In the genomic region with DNA sequence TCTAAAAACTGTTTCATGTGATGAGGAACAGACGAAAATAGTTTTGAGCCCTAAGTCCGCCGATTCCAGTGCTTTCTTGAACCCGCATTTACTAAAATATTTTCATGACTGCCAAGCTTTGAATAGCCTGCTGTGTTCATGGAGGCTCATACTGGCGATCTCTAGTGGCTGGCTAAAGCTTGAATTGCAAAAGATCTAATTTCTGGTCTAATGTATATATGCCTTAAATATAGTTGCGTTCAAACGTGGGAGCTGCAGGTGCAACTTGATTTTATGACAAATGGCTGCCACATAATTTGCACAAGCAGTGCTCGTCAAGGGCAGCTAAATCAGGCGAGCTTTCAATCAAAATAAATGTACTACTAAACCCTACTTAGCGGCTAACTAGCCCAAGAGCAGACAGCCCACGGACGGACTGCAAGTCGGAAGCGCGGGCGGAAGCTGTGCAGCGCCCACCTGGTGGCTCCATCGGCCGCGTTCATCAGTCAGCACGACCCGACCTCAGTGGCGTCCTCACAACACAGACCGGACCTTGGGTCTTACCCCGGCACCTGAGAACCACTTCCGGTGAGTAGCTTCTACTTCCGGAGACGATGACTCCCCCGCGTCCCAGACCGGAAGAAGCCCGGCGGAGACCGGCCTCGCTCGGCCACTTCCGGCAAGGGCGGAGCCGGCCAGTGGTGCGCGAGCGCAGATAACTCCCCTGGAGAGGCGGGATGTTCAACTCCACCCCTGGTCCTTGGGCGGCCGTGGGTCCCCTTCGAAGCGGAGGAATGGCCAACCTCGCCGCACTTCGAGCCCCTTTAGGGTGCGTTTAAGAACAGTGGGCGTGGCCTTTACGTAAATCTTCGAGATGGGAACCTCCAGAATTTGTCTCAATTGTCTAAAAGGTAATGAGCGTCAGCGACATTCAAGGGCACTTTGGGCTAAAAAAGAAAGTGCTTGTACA, we compare ENCODE assay signal across 8 cellular contexts. TPM values are rescaled to one million over a fixed set of nuclear protein-coding genes. Genes with fewer than 3 reads are reported as not detected.
DNase-seq lines count a peak whose midpoint lies in the region; ATAC-seq and TF ChIP-seq lines count a peak whose summit lies in the region.

No MANE protein-coding gene starts in this region.

- peak overlapping the region; percentile 93 for H3K27ac Mint-ChIP-seq in CD8-positive, alpha-beta T cell
- peak overlapping the region; percentile 97 for H3K27ac Mint-ChIP-seq in activated CD8-positive, alpha-beta T cell treated with anti-CD3 and anti-CD28 coated beads, Interleukin-2, amount 10 ng/mL, durations not matched to agents 7 days and 5 days

- POLR2A ChIA-PET in CD8-positive, alpha-beta T cell (lab: Charles Lee): interaction anchor here (0.6 to 1.7 kb wide), 3 partner anchors 10 to 276 kb away, joined by 3 to 6 read pairs (median 5); a partner anchor contains a TSS
- POLR2A ChIA-PET in activated CD8-positive, alpha-beta T cell treated with anti-CD3 and anti-CD28 coated beads, Interleukin-2, amount 10 ng/mL, durations not matched to agents 7 days and 5 days (lab: Charles Lee): interaction anchor here (0.6 to 2.2 kb wide), 8 partner anchors 11 to 1619 kb away, joined by 3 to 6 read pairs (median 3); a partner anchor contains a TSS

- no peaks in the 10 kb centered on the region for H3K9me3 ChIP-seq in CD8-positive, alpha-beta T cell (ENCODE audit: low read length)

- peak; percentile 78 for ATAC-seq in CD8-positive, alpha-beta T cell
- ATAC-seq in GM19452 (IDR thresholded peaks at IDR 0.05; ENCODE audit: unreplicated experiment) (peak; percentile 95), HG03575 (IDR thresholded peaks at IDR 0.05; ENCODE audit: extremely low read depth, insufficient number of reproducible peaks, low FRiP score, unreplicated experiment) (peak; percentile 67)
- peak; percentile 93 for ATAC-seq in activated CD8-positive, alpha-beta T cell treated with anti-CD3 and anti-CD28 coated beads, Interleukin-2, amount 10 ng/mL, durations not matched to agents 7 days and 5 days

- H3K36me3 Mint-ChIP-seq in CD8-positive, alpha-beta T cell: peaks cover 39% of the 10 kb centered on the region
- peaks cover 78% of the 10 kb centered on the region for H3K36me3 Mint-ChIP-seq in activated CD8-positive, alpha-beta T cell treated with anti-CD3 and anti-CD28 coated beads, Interleukin-2, amount 10 ng/mL, durations not matched to agents 7 days and 5 days (ENCODE audit: low read depth)

- H3K27ac ChIP-seq in CD8-positive, alpha-beta T cell (ENCODE audit: low read depth, low read length): peak overlapping the region; percentile 71

- no peaks in the 10 kb centered on the region for H3K27me3 Mint-ChIP-seq in CD8-positive, alpha-beta T cell (ENCODE audit: low read depth)
- no peaks in the 10 kb centered on the region for H3K27me3 Mint-ChIP-seq in activated CD8-positive, alpha-beta T cell treated with anti-CD3 and anti-CD28 coated beads, Interleukin-2, amount 10 ng/mL, durations not matched to agents 7 days and 5 days (ENCODE audit: low read depth)

- intact Hi-C loops in CD8-positive, alpha-beta T cell (cut with DNase I, micrococcal nuclease): loop anchor here (1.0 to 10.0 kb wide), 11 partner anchors 271 to 2004 kb away; a partner anchor contains a TSS

- peak overlapping the region; percentile 93 for H3K4me3 Mint-ChIP-seq in CD8-positive, alpha-beta T cell
- peak overlapping the region; percentile 96 for H3K4me3 Mint-ChIP-seq in activated CD8-positive, alpha-beta T cell treated with anti-CD3 and anti-CD28 coated beads, Interleukin-2, amount 10 ng/mL, durations not matched to agents 7 days and 5 days

- DNase-seq in CD8-positive, alpha-beta T cell: peak; percentile 51 to 90 (median 80)
- DNase-seq in NCI-H82 (lab: John Stamatoyannopoulos, UW) (peak; percentile 98), lung microvascular endothelial cell (ENCODE audit: low read depth in 2 of 2) (peak; percentile 96)
- DNase-seq in activated CD8-positive, alpha-beta T cell treated with anti-CD3 and anti-CD28 coated beads, Interleukin-2, amount 10 ng/mL, durations not matched to agents 7 days and 5 days: peak; percentile 91
- DNase-seq in effector CD4-positive, alpha-beta T cell: peak; percentile 69
- DNase-seq in stimulated activated CD4-positive, alpha-beta T cell treated with anti-CD3 and anti-CD28 coated beads, TNF-alpha, amount 100 ng/mL, for 4 hours (ENCODE audit: low read depth in 3 of 3): peak; percentile 58 to 73 (median 67)

- H3K4me3 ChIP-seq in CD8-positive, alpha-beta T cell (ENCODE audit: low read depth, low read length): peak overlapping the region; percentile 79

- no peak for TF ChIP-seq CTCF in CD8-positive, alpha-beta T cell (IDR thresholded peaks at IDR 0.05)

- H3K36me3 ChIP-seq in CD8-positive, alpha-beta T cell (ENCODE audit: insufficient read depth, low read length): peaks cover 27% of the 10 kb centered on the region

- H3K4me1 Mint-ChIP-seq in CD8-positive, alpha-beta T cell (ENCODE audit: low read depth): peaks cover 41% of the 10 kb centered on the region
- H3K4me1 Mint-ChIP-seq in activated CD8-positive, alpha-beta T cell treated with anti-CD3 and anti-CD28 coated beads, Interleukin-2, amount 10 ng/mL, durations not matched to agents 7 days and 5 days (ENCODE audit: low read depth): peaks cover 66% of the 10 kb centered on the region

- no peaks in the 10 kb centered on the region for H3K9me3 Mint-ChIP-seq in CD8-positive, alpha-beta T cell
- no peaks in the 10 kb centered on the region for H3K9me3 Mint-ChIP-seq in activated CD8-positive, alpha-beta T cell treated with anti-CD3 and anti-CD28 coated beads, Interleukin-2, amount 10 ng/mL, durations not matched to agents 7 days and 5 days (ENCODE audit: insufficient read depth)

- no peaks in the 10 kb centered on the region for H3K27me3 ChIP-seq in CD8-positive, alpha-beta T cell (ENCODE audit: insufficient read depth, low read length)

- CTCF ChIA-PET in CD8-positive, alpha-beta T cell (lab: Charles Lee): interaction anchor here (0.7 kb wide), 1 partner anchor 271 kb away, joined by 3 read pairs; no protein-coding TSS in a partner anchor
- CTCF ChIA-PET in activated CD8-positive, alpha-beta T cell treated with anti-CD3 and anti-CD28 coated beads, Interleukin-2, amount 10 ng/mL, durations not matched to agents 7 days and 5 days (lab: Charles Lee): interaction anchor here (0.8 to 2.3 kb wide), 5 partner anchors 15 to 273 kb away, joined by 3 to 14 read pairs (median 3); no protein-coding TSS in a partner anchor

- H3K4me1 ChIP-seq in CD8-positive, alpha-beta T cell (ENCODE audit: insufficient read depth, low read length): peaks cover 29% of the 10 kb centered on the region

RNA-seq across cellular contexts. Expression of a gene that starts 6.1 kb away (rescaled TPM):
- total RNA-seq in CD8-positive, alpha-beta T cell: 1,000 to 10,000 TPM; 1,595 to 1,676 TPM
- total RNA-seq in activated CD8-positive, alpha-beta T cell treated with anti-CD3 and anti-CD28 coated beads, Interleukin-2, amount 10 ng/mL, durations not matched to agents 7 days and 5 days: 100 to 1,000 TPM; 716 to 768 TPM
- total RNA-seq in lung microvascular endothelial cell: 995 and 1,130 TPM in 2 replicates

RNA-seq across cellular contexts. Expression of a gene that starts 6.2 kb away (rescaled TPM):
- 1 to 10 TPM; 8.6 to 9.1 TPM for total RNA-seq in CD8-positive, alpha-beta T cell
- 10 to 100 TPM; 28.1 to 28.2 TPM for total RNA-seq in activated CD8-positive, alpha-beta T cell treated with anti-CD3 and anti-CD28 coated beads, Interleukin-2, amount 10 ng/mL, durations not matched to agents 7 days and 5 days
- 2.2 and 4.0 TPM in 2 replicates for total RNA-seq in lung microvascular endothelial cell

Comparison
In these comparisons a context has a peak if more than half of its experiments do, and no peak if none do; other contexts are left out.
1. Peak in every context shown above with its lines: DNase-seq, ATAC-seq, H3K4me3 ChIP-seq and H3K27ac ChIP-seq.